2 cellular contexts compared by ENCODE assay signal in genomic region chr19:15584095-15584494, GRCh38.
TF ChIP-seq lines count a peak whose summit lies in the region.

No MANE protein-coding gene starts in this region.

TF ChIP-seq in SK-N-SH, 30 proteins besides CTCF, POLR2A, EP300 and RAD21 (continued from another document):
- TF ChIP-seq USF1 (IDR thresholded peaks at IDR 0.05; ENCODE audit: borderline replicate concordance, low read depth) (no peak), USF2 (IDR thresholded peaks at IDR 0.05; ENCODE audit: borderline replicate concordance, low read depth, low read length) (no peak), CHD2 (IDR thresholded peaks at IDR 0.05; ENCODE audit: low read length, partially characterized antibody) (no peak), IRF3 (IDR thresholded peaks at IDR 0.05; ENCODE audit: low read depth, low read length) (no peak), MEF2A (IDR thresholded peaks at IDR 0.05; ENCODE audit: borderline replicate concordance, low read depth) (no peak), FOXJ3 (CRISPR knock-in tag; IDR thresholded peaks at IDR 0.05) (no peak), GATA2 (CRISPR knock-in tag; IDR thresholded peaks at IDR 0.05) (no peak), NFIC (IDR thresholded peaks at IDR 0.05; ENCODE audit: borderline replicate concordance) (no peak), SIN3A (IDR thresholded peaks at IDR 0.05; ENCODE audit: borderline replicate concordance, low read depth, low read length) (no peak), MXI1 (IDR thresholded peaks at IDR 0.05; ENCODE audit: low read depth, low read length) (no peak), RCOR1 (IDR thresholded peaks at IDR 0.05; ENCODE audit: low read length) (no peak), REST (IDR thresholded peaks at IDR 0.05; ENCODE audit: low read depth, low read length) (no peak), RXRA (IDR thresholded peaks at IDR 0.05; ENCODE audit: borderline replicate concordance, low read depth) (no peak), FOSL2 (IDR thresholded peaks at IDR 0.05; ENCODE audit: borderline replicate concordance, low read depth) (no peak), NRF1 (IDR thresholded peaks at IDR 0.05; ENCODE audit: low read depth, low read length) (no peak), FOXM1 (IDR thresholded peaks at IDR 0.05; ENCODE audit: low read depth) (no peak), JUND (IDR thresholded peaks at IDR 0.05) (no peak), TAF1 (IDR thresholded peaks at IDR 0.05; ENCODE audit: borderline replicate concordance, low read depth, low read length) (no peak), ELF1 (IDR thresholded peaks at IDR 0.05) (no peak)
TF ChIP-seq in SK-N-SH: peak in this region for 0.

TF ChIP-seq in SK-N-SH treated with all-trans-retinoic acid at 6 μM for 48 hours, 23 proteins besides CTCF, POLR2A, EP300 and RAD21 (continued from another document):
- TF ChIP-seq POU6F1 (CRISPR knock-in tag; IDR thresholded peaks at IDR 0.05; ENCODE audit: borderline replicate concordance, low read depth) (no peak), BACH2 (CRISPR knock-in tag; IDR thresholded peaks at IDR 0.05; ENCODE audit: borderline replicate concordance) (no peak), TSHZ2 (CRISPR knock-in tag; IDR thresholded peaks at IDR 0.05) (no peak), ESRRG (CRISPR knock-in tag; IDR thresholded peaks at IDR 0.05) (no peak), CREB5 (CRISPR knock-in tag; IDR thresholded peaks at IDR 0.05; ENCODE audit: low read depth) (no peak)
TF ChIP-seq in SK-N-SH treated with all-trans-retinoic acid at 6 μM for 48 hours: peak in this region for 0.
